ENCODE assay signal across 9 cellular contexts in the genomic region with DNA sequence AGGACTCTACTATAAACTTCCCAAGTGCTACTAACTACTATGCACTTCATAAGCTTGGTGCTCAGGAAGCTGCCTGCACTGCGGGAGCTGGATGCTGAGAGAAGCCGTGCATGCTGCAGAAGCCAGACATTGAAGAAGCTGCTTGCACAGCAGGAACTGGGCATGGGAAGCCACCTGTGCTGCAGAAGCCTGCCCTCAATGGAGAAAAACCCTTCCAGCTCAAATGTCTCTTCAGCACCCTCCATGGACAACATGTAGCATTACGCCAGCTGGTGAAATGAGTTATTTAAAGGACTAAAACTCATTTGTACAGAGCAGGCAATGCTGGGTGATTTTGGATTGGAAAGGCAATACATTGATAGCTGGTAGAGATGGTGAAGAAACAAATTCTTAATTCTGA.
DNase-seq lines count a peak whose midpoint lies in the region; ATAC-seq and TF ChIP-seq lines count a peak whose summit lies in the region.
"Had no signal": no experiment of that assay in that cellular context is flagged by ENCODE, and none has a peak within 500 bp of the region (broad histone marks: within the 10 kb centered on the region; RNA-seq: fewer than 3 reads in every experiment).

No MANE protein-coding gene starts in this region.

- H3K9me3 ChIP-seq in RWPE2 (ENCODE audit: severe bottlenecking), result no peaks in the 10 kb centered on the region
- no peaks in the 10 kb centered on the region for H3K9me3 ChIP-seq in CD8-positive, alpha-beta memory T cell (ENCODE audit: low read length)

- H3K27me3 ChIP-seq in RWPE2 (ENCODE audit: insufficient read depth, poor library complexity, severe bottlenecking), result no peaks in the 10 kb centered on the region
- H3K27me3 ChIP-seq in CD8-positive, alpha-beta memory T cell (ENCODE audit: insufficient read depth, low read length, poor library complexity, severe bottlenecking), result no peaks in the 10 kb centered on the region

- H3K36me3 ChIP-seq in RWPE2 (ENCODE audit: low read depth), result no peaks in the 10 kb centered on the region
- no peaks in the 10 kb centered on the region for H3K36me3 ChIP-seq in CD8-positive, alpha-beta memory T cell (ENCODE audit: insufficient read depth, low read length)

- H3K9me3 Mint-ChIP-seq in nephron, result no peaks in the 10 kb centered on the region
- H3K9me3 Mint-ChIP-seq in CD14-positive monocyte, result peaks cover 0 to 6% (median 0%) of the 10 kb centered on the region in 7 donors
- peaks cover 0 to 2% (median 2%) of the 10 kb centered on the region in 5 donors for H3K9me3 Mint-ChIP-seq in CD8-positive, alpha-beta memory T cell

- CTCF ChIA-PET in CD8-positive, alpha-beta memory T cell (lab: Charles Lee), result no interaction called here

- H3K4me1 Mint-ChIP-seq in nephron, result no peaks in the 10 kb centered on the region
- H3K4me1 Mint-ChIP-seq in CD14-positive monocyte, result no peaks in the 10 kb centered on the region
- no peaks in the 10 kb centered on the region for H3K4me1 Mint-ChIP-seq in CD8-positive, alpha-beta memory T cell

- peak; percentile 14 for TF ChIP-seq CTCF in RWPE2 (IDR thresholded peaks at IDR 0.05; ENCODE audit: poor library complexity, severe bottlenecking)
- peak; percentile 16 to 31 (median 28) for TF ChIP-seq CTCF in nephron (IDR thresholded peaks at IDR 0.05; ENCODE audit: unreplicated experiment in 3 of 3)
- no peak for TF ChIP-seq CTCF in CD14-positive monocyte (IDR thresholded peaks at IDR 0.05)
- no peak for TF ChIP-seq CTCF in GM20000 (IDR thresholded peaks at IDR 0.05; ENCODE audit: extremely low read depth, missing control alignments)

- intact Hi-C loops in CD14-positive monocyte (cut with micrococcal nuclease), result no loop called here

- ATAC-seq in GM18498 (IDR thresholded peaks at IDR 0.05; ENCODE audit: unreplicated experiment) (peak; percentile 65), RWPE2 (ENCODE audit: low read depth) (peak; percentile 37; the same call in 2 of the 3 replicates)

- peak; percentile 10 to 32 for DNase-seq in Kasumi-1 (lab: John Stamatoyannopoulos, UW)
- DNase-seq in RWPE2 (ENCODE audit: low spot score), result no peak
- DNase-seq in CD14-positive monocyte (ENCODE audit: low spot score), result no peak
- DNase-seq in SW 1271 (lab: John Stamatoyannopoulos, UW), result no peak
- DNase-seq in CD8-positive, alpha-beta memory T cell, result no peak
- DNase-seq in GM20000 (ENCODE audit: low spot score), result no peak

- no peak overlapping the region for H3K4me3 ChIP-seq in RWPE2 (ENCODE audit: severe bottlenecking)
- no peak overlapping the region for H3K4me3 ChIP-seq in CD8-positive, alpha-beta memory T cell (ENCODE audit: low read length)
- H3K4me3 ChIP-seq: lung had no signal

- no peaks in the 10 kb centered on the region for H3K36me3 Mint-ChIP-seq in nephron (ENCODE audit: low read depth)
- H3K36me3 Mint-ChIP-seq in CD14-positive monocyte, result no peaks in the 10 kb centered on the region
- no peaks in the 10 kb centered on the region for H3K36me3 Mint-ChIP-seq in CD8-positive, alpha-beta memory T cell

- POLR2A ChIA-PET in CD8-positive, alpha-beta memory T cell (lab: Charles Lee), result no interaction called here

- no peak overlapping the region for H3K27ac ChIP-seq in RWPE2 (ENCODE audit: poor library complexity, severe bottlenecking)
- H3K27ac ChIP-seq in CD8-positive, alpha-beta memory T cell (ENCODE audit: low read depth, low read length), result no peak overlapping the region

- H3K4me3 Mint-ChIP-seq in nephron (no peak overlapping the region), CD14-positive monocyte (no peak overlapping the region)
- no peak overlapping the region for H3K4me3 Mint-ChIP-seq in CD8-positive, alpha-beta memory T cell

- H3K27me3 Mint-ChIP-seq in nephron (ENCODE audit: low read depth), result peaks cover 14% of the 10 kb centered on the region
- H3K27me3 Mint-ChIP-seq in CD14-positive monocyte (ENCODE audit: low read depth in 3 of 3), result peaks cover 0 to 1% (median 0%) of the 10 kb centered on the region in 3 donors
- no peaks in the 10 kb centered on the region for H3K27me3 Mint-ChIP-seq in CD8-positive, alpha-beta memory T cell

- H3K4me1 ChIP-seq in RWPE2 (ENCODE audit: insufficient read depth, poor library complexity, severe bottlenecking), result no peaks in the 10 kb centered on the region
- no peaks in the 10 kb centered on the region for H3K4me1 ChIP-seq in CD8-positive, alpha-beta memory T cell (ENCODE audit: insufficient read depth, low read length)

- H3K27ac Mint-ChIP-seq in nephron (no peak overlapping the region), CD14-positive monocyte (no peak overlapping the region)
- H3K27ac Mint-ChIP-seq in CD8-positive, alpha-beta memory T cell, result no peak overlapping the region

Comparison
In these comparisons a context has a peak if more than half of its experiments do, and no peak if none do; other contexts are left out.
1. DNase-seq: peak in Kasumi-1 (2 of 2); none in RWPE2 (single experiment), CD14-positive monocyte (single experiment), SW 1271 (0 of 2), CD8-positive, alpha-beta memory T cell (0 of 5) and GM20000 (single experiment).
2. CTCF ChIP-seq: peak in RWPE2 (single experiment) and nephron (3 of 3); none in CD14-positive monocyte (single experiment) and GM20000 (single experiment).